In genomic region chr7:41599760-41600159, GRCh38 we compare ENCODE assay signal across 19 cellular contexts.
DNase-seq lines count a peak whose midpoint lies in the region; ATAC-seq and TF ChIP-seq lines count a peak whose summit lies in the region.
"Had no signal": no experiment of that assay in that cellular context is flagged by ENCODE, and none has a peak within 500 bp of the region (broad histone marks: within the 10 kb centered on the region; RNA-seq: fewer than 3 reads in every experiment).

No MANE protein-coding gene starts in this region.

- H2BK120ac ChIP-seq in mesendoderm (ENCODE audit: low read depth, low read length) = no peak overlapping the region

- WGBS in mesendoderm (ENCODE audit: extremely low coverage, insufficient coverage, low lambda C conversion rate) = no CpG with 5 or more reads among the region's 4 CpGs

- intact Hi-C loops in lower lobe of right lung (cut with DNase I) = no loop called here

- no peak overlapping the region for H3K18ac ChIP-seq in mesendoderm (ENCODE audit: low read length)

- H3K56ac ChIP-seq in mesendoderm (ENCODE audit: low read length) = no peak overlapping the region

- no peaks in the 10 kb centered on the region for H3K4me1 ChIP-seq in DND-41 (ENCODE audit: insufficient read depth, low read length)
- H3K4me1 ChIP-seq in mesendoderm (ENCODE audit: control insufficient read depth, low read depth, low read length) = no peaks in the 10 kb centered on the region
- no peaks in the 10 kb centered on the region for H3K4me1 ChIP-seq in lower lobe of right lung
- H3K4me1 ChIP-seq: breast epithelium, Peyer's patch, transverse colon had no signal

- no peak overlapping the region for H3K4me2 ChIP-seq in DND-41 (ENCODE audit: insufficient read depth, low read length)
- no peak overlapping the region for H3K4me2 ChIP-seq in mesendoderm (ENCODE audit: low read length)

- H4K5ac ChIP-seq in mesendoderm (ENCODE audit: low read length) = no peak overlapping the region

- H3K23ac ChIP-seq in mesendoderm (ENCODE audit: low read length) = no peak overlapping the region

- H3K79me2 ChIP-seq in DND-41 (ENCODE audit: insufficient read depth, low read length) (no peaks in the 10 kb centered on the region), mesendoderm (ENCODE audit: control insufficient read depth, insufficient read depth, low read length) (no peaks in the 10 kb centered on the region)

- H3K27ac ChIP-seq in DND-41 (ENCODE audit: low read length) (no peak overlapping the region), brain microvascular endothelial cell (no peak overlapping the region), mesendoderm (ENCODE audit: low read depth, low read length) (no peak overlapping the region), lower lobe of right lung (no peak overlapping the region)
- H3K27ac ChIP-seq: breast epithelium, Peyer's patch, transverse colon had no signal

- no peaks in the 10 kb centered on the region for H3K79me1 ChIP-seq in mesendoderm (ENCODE audit: low read length)

- in situ Hi-C loops in KBM-7 (cut with MboI; ENCODE audit: low pct_unique_long_range_greater_than_20kb, low sequenced_read_pairs) = no loop called here
- in situ Hi-C loops in brain microvascular endothelial cell (cut with HindIII; ENCODE audit: low pct_ligation_motif_present, low sequenced_read_pairs) = no loop called here

- ATAC-seq in DND-41 (ENCODE audit: insufficient read depth, low read depth) (no peak), GM21381 (IDR thresholded peaks at IDR 0.05; ENCODE audit: unreplicated experiment) (no peak), lower lobe of right lung (no peak)
- ATAC-seq: activated CD4-positive, CD25-positive, alpha-beta regulatory T cell treated with anti-CD3 and anti-CD28 coated beads, Interleukin-2, amount 50 U/mL, for 24 hours; stimulated activated effector memory CD8-positive, alpha-beta T cell treated with anti-CD3 and anti-CD28 coated beads, Interleukin-12 subunit alpha, Interleukin-12 subunit beta, amount 100 ng/mL, for 72 hours had no signal

- H3K27me3 ChIP-seq in DND-41 (ENCODE audit: insufficient read depth, low read length, poor library complexity) (no peaks in the 10 kb centered on the region), brain microvascular endothelial cell (replicated peaks) (no peaks in the 10 kb centered on the region), mesendoderm (ENCODE audit: insufficient read depth, low read length, poor library complexity) (no peaks in the 10 kb centered on the region), lower lobe of right lung (ENCODE audit: low read depth) (no peaks in the 10 kb centered on the region)
- H3K27me3 ChIP-seq: breast epithelium, Peyer's patch, transverse colon had no signal

- no peak overlapping the region for H3K4ac ChIP-seq in mesendoderm (ENCODE audit: low read depth, low read length)

- H2AFZ ChIP-seq in DND-41 (ENCODE audit: low read depth, low read length) = no peak overlapping the region

- TF ChIP-seq CTCF in DND-41 (IDR thresholded peaks at IDR 0.05; ENCODE audit: borderline replicate concordance, extremely low read depth, low read length, poor library complexity, severe bottlenecking) (peak; percentile 25), brain microvascular endothelial cell (IDR thresholded peaks at IDR 0.05; ENCODE audit: low read depth, low read length, missing control alignments) (peak; percentile 43), lower lobe of right lung (IDR thresholded peaks at IDR 0.05) (no peak)

- H3K4me3 ChIP-seq in DND-41 (ENCODE audit: low read depth in 1 of 2, low read length in 2 of 2) (no peak overlapping the region), brain microvascular endothelial cell (ENCODE audit: low read depth, low read length) (no peak overlapping the region), mesendoderm (ENCODE audit: low read length) (no peak overlapping the region), lower lobe of right lung (no peak overlapping the region)
- H3K4me3 ChIP-seq: breast epithelium, Peyer's patch, transverse colon had no signal

- no peak overlapping the region for H4K8ac ChIP-seq in mesendoderm (ENCODE audit: low read depth, low read length)

- H3K9ac ChIP-seq in DND-41 (ENCODE audit: low read depth, low read length) (no peak overlapping the region), mesendoderm (ENCODE audit: low read length) (no peak overlapping the region)

- H2AK5ac ChIP-seq in mesendoderm (ENCODE audit: low read length) = no peak overlapping the region

- DNase-seq in DND-41 (no peak), KBM-7 (peak; percentile 1), brain microvascular endothelial cell (no peak), mesendoderm (peak; percentile 63), lower lobe of right lung (no peak), COLO829 (ENCODE audit: low spot score) (no peak), COR-L47 (lab: John Stamatoyannopoulos, UW) (no peak)
- DNase-seq: foreskin melanocyte, islet precursor cell, KG1, midbrain, NCI-H1436 treated with DMSO at 0.1 percent for 48 hours, nucleus accumbens, Peyer's patch, transverse colon had no signal

- H3K36me3 ChIP-seq in DND-41 (ENCODE audit: insufficient read depth, low read length) = no peaks in the 10 kb centered on the region
- no peaks in the 10 kb centered on the region for H3K36me3 ChIP-seq in brain microvascular endothelial cell (replicated peaks)
- no peaks in the 10 kb centered on the region for H3K36me3 ChIP-seq in mesendoderm (ENCODE audit: control insufficient read depth, insufficient read depth, low read length)
- H3K36me3 ChIP-seq in lower lobe of right lung = no peaks in the 10 kb centered on the region
- H3K36me3 ChIP-seq: breast epithelium, Peyer's patch, transverse colon had no signal

- no peaks in the 10 kb centered on the region for H4K20me1 ChIP-seq in DND-41 (ENCODE audit: insufficient read depth, low read length)

- H3K9me3 ChIP-seq in DND-41 (ENCODE audit: insufficient read depth, low read length, severe bottlenecking) (peaks cover 4% of the 10 kb centered on the region), lower lobe of right lung (peaks cover 5% of the 10 kb centered on the region)

- H2BK15ac ChIP-seq in mesendoderm (replicated peaks; ENCODE audit: low read depth) = no peak overlapping the region

- H2BK5ac ChIP-seq in mesendoderm (ENCODE audit: low read length) = no peak overlapping the region

Comparison
In these comparisons a context has a peak if more than half of its experiments do, and no peak if none do; other contexts are left out.
1. DNase-seq: peak in KBM-7 (single experiment) and mesendoderm (single experiment); none in DND-41 (single experiment), brain microvascular endothelial cell (single experiment), lower lobe of right lung (single experiment), COLO829 (single experiment) and COR-L47 (single experiment).